ENCODE assay signal across 16 cellular contexts in genomic region chr1:59815892-59816291, GRCh38. TPM values are rescaled to one million over a fixed set of nuclear protein-coding genes. Genes with fewer than 3 reads are reported as not detected.
A peak's percentile ranks its signal among the peaks of the same experiment; 100 is the strongest.
DNase-seq lines count a peak whose midpoint lies in the region; ATAC-seq and TF ChIP-seq lines count a peak whose summit lies in the region.
"Had no signal": no experiment of that assay in that cellular context is flagged by ENCODE, and none has a peak within 500 bp of the region (broad histone marks: within the 10 kb centered on the region; RNA-seq: fewer than 3 reads in every experiment).

No MANE protein-coding gene starts in this region.

- H3F3A ChIP-seq in GM23338 (replicated peaks; ENCODE audit: low read depth) (no peaks in the 10 kb centered on the region), neural progenitor cell (ENCODE audit: low read depth) (no peaks in the 10 kb centered on the region)

- H3K4me1 Mint-ChIP-seq in GM23338 = peaks cover 3% of the 10 kb centered on the region; the same call in 2 of the 3 replicates
- peaks cover under 1% of the 10 kb centered on the region for H3K4me1 Mint-ChIP-seq in endodermal cell
- H3K4me1 Mint-ChIP-seq in neural progenitor cell = peaks cover 2% of the 10 kb centered on the region

- H3K4me3 Mint-ChIP-seq in GM23338 (no peak overlapping the region), endodermal cell (no peak overlapping the region), neural progenitor cell (no peak overlapping the region)
- H3K4me3 Mint-ChIP-seq: CD8-positive, alpha-beta T cell; mesothelial cell of epicardium; type B pancreatic cell had no signal

- H3K27me3 Mint-ChIP-seq in GM23338 (ENCODE audit: insufficient read depth, low read depth, poor library complexity) (no peaks in the 10 kb centered on the region), endodermal cell (ENCODE audit: insufficient read depth) (no peaks in the 10 kb centered on the region), neural progenitor cell (ENCODE audit: insufficient read depth, low read depth) (peaks cover 6% of the 10 kb centered on the region)

- no peaks in the 10 kb centered on the region for H3K9me3 Mint-ChIP-seq in GM23338
- H3K9me3 Mint-ChIP-seq in endodermal cell = no peaks in the 10 kb centered on the region
- H3K9me3 Mint-ChIP-seq in neural progenitor cell = no peaks in the 10 kb centered on the region
- H3K9me3 Mint-ChIP-seq: activated naive CD4-positive, alpha-beta T cell treated with anti-CD3 and anti-CD28 coated beads, Interleukin-2, amount 50 U/mL, for 72 hours; CD8-positive, alpha-beta T cell; mesothelial cell of epicardium; type B pancreatic cell had no signal

- H3K27ac ChIP-seq in GM23338 (ENCODE audit: low read depth) (no peak overlapping the region), endodermal cell (ENCODE audit: low read depth, low read length) (no peak overlapping the region), neural progenitor cell (no peak overlapping the region)
- H3K27ac ChIP-seq: sigmoid colon had no signal

- peak overlapping the region; percentile 95 for H3K4me2 ChIP-seq in GM23338
- H3K4me2 ChIP-seq in neural progenitor cell = peak overlapping the region; percentile 85

- H3K79me2 ChIP-seq in GM23338 (replicated peaks; ENCODE audit: insufficient read depth) = peaks cover 55% of the 10 kb centered on the region
- peaks cover 34% of the 10 kb centered on the region for H3K79me2 ChIP-seq in neural progenitor cell (ENCODE audit: low read depth)

- WGBS in endodermal cell (ENCODE audit: insufficient coverage in 1 of 2, insufficient read length in 1 of 2), 2 experiments = 77 to 86% methylated on average over 2 to 3 of the region's 3 CpGs

- H3K9me3 ChIP-seq in endodermal cell (ENCODE audit: control insufficient read depth, low read length) = no peaks in the 10 kb centered on the region
- H3K9me3 ChIP-seq in neural progenitor cell (ENCODE audit: low read depth) = no peaks in the 10 kb centered on the region
- H3K9me3 ChIP-seq: sigmoid colon had no signal

- H3K4me3 ChIP-seq in GM23338 (peak overlapping the region; percentile 72), endodermal cell (ENCODE audit: low read length) (peak overlapping the region; percentile 77), neural progenitor cell (peak overlapping the region; percentile 54)

- DNase-seq in GM23338 (ENCODE audit: low spot score) (peak; percentile 28), NCI-H2227 treated with DMSO at 0.1 percent for 48 hours (lab: John Stamatoyannopoulos, UW) (peak; percentile 8), endodermal cell (no peak), neural progenitor cell (ENCODE audit: low spot score) (no peak), NCI-H1048 (lab: John Stamatoyannopoulos, UW) (no peak), SIG-M5 (lab: John Stamatoyannopoulos, UW) (no peak), NCI-H1436 treated with DMSO at 0.1 percent for 48 hours (lab: John Stamatoyannopoulos, UW) (no peak), iPS-NIHi7 (ENCODE audit: extremely low spot score) (no peak)
- DNase-seq: activated CD4-positive, alpha-beta T cell treated with anti-CD3 and anti-CD28 coated beads, Interleukin-2, amount 50 U/mL, for 48 hours; cortex of kidney; sigmoid colon; SW 1271 had no signal

- H2AFZ ChIP-seq in GM23338 (no peak overlapping the region; the same call in 1 of the 2 replicates), neural progenitor cell (replicated peaks) (no peak overlapping the region)

- H3K27ac Mint-ChIP-seq in GM23338 = no peak overlapping the region
- H3K27ac Mint-ChIP-seq in endodermal cell = no peak overlapping the region
- no peak overlapping the region for H3K27ac Mint-ChIP-seq in neural progenitor cell
- H3K27ac Mint-ChIP-seq: activated naive CD4-positive, alpha-beta T cell treated with anti-CD3 and anti-CD28 coated beads, Interleukin-2, amount 50 U/mL, for 72 hours; CD8-positive, alpha-beta T cell; mesothelial cell of epicardium; type B pancreatic cell had no signal

- H3K27me3 ChIP-seq in GM23338 (ENCODE audit: insufficient read depth) = peaks cover 12% of the 10 kb centered on the region
- H3K27me3 ChIP-seq in endodermal cell (ENCODE audit: control insufficient read depth, insufficient read depth, low read length, poor library complexity, severe bottlenecking) = peaks cover 11% of the 10 kb centered on the region
- peaks cover 23% of the 10 kb centered on the region for H3K27me3 ChIP-seq in neural progenitor cell

- TF ChIP-seq CTCF in GM23338 (conservative IDR thresholded peaks at IDR 0.05; ENCODE audit: low read depth in 2 of 2) = no peak
- no peak for TF ChIP-seq CTCF in endodermal cell (conservative IDR thresholded peaks at IDR 0.05)
- no peak for TF ChIP-seq CTCF in neural progenitor cell (IDR thresholded peaks at IDR 0.05)

- ATAC-seq in GM23338 = no peak
- ATAC-seq: CD8-positive, alpha-beta T cell had no signal

- no peaks in the 10 kb centered on the region for H3K36me3 ChIP-seq in GM23338 (ENCODE audit: insufficient read depth)
- H3K36me3 ChIP-seq in endodermal cell (ENCODE audit: control insufficient read depth, insufficient read depth, low read length) = no peaks in the 10 kb centered on the region
- no peaks in the 10 kb centered on the region for H3K36me3 ChIP-seq in neural progenitor cell
- H3K36me3 ChIP-seq: sigmoid colon had no signal

- no peak overlapping the region for H3K9ac ChIP-seq in endodermal cell (ENCODE audit: extremely low read depth, low read length, poor library complexity, severe bottlenecking)
- no peak overlapping the region for H3K9ac ChIP-seq in neural progenitor cell

- peaks cover 16% of the 10 kb centered on the region for H3K4me1 ChIP-seq in GM23338 (ENCODE audit: insufficient read depth)
- H3K4me1 ChIP-seq in endodermal cell (ENCODE audit: control insufficient read depth, insufficient read depth, low read length) = peaks cover 6% of the 10 kb centered on the region
- H3K4me1 ChIP-seq in neural progenitor cell = peaks cover 6% of the 10 kb centered on the region

- no peaks in the 10 kb centered on the region for H3K9me2 ChIP-seq in GM23338 (ENCODE audit: insufficient read depth)

- H3K36me3 Mint-ChIP-seq in GM23338 (ENCODE audit: low read depth) (no peaks in the 10 kb centered on the region), endodermal cell (ENCODE audit: low read depth) (no peaks in the 10 kb centered on the region), neural progenitor cell (no peaks in the 10 kb centered on the region)
- H3K36me3 Mint-ChIP-seq: activated naive CD4-positive, alpha-beta T cell treated with anti-CD3 and anti-CD28 coated beads, Interleukin-2, amount 50 U/mL, for 72 hours; CD8-positive, alpha-beta T cell; mesothelial cell of epicardium had no signal

- peaks cover 15% of the 10 kb centered on the region for H4K20me1 ChIP-seq in GM23338 (replicated peaks; ENCODE audit: insufficient read depth)
- H4K20me1 ChIP-seq in neural progenitor cell (ENCODE audit: low read depth) = no peaks in the 10 kb centered on the region

TF ChIP-seq in GM23338, 12 proteins besides CTCF, POLR2A, EP300 and RAD21 (continues in another document):
- TF ChIP-seq ETS1 (IDR thresholded peaks at IDR 0.05) = no peak
- no peak for TF ChIP-seq CREB1 (CRISPR knock-in tag; IDR thresholded peaks at IDR 0.05; ENCODE audit: low read depth)

RNA-seq across cellular contexts. Expression of gene HOOK1, which starts 1.1 kb away (rescaled TPM):
- total RNA-seq in GM23338 (2014; rRNA removed; shearing (Covaris generic)) = 27.6 and 28.6 TPM in 2 replicates
- polyA plus RNA-seq in GM23338 (2016; fragmentation: Nextera tagmentation; extraction: Ambion mirVana) = 19.4 and 27.4 TPM in 2 replicates
- total RNA-seq in endodermal cell (10 to 100 TPM; 19.9 to 23.7 TPM), neural progenitor cell (ENCODE audit: low replicate concordance) (9.3 and 12.1 TPM in 2 replicates)
- 4.8 TPM for polyA plus RNA-seq in endodermal cell (2013, experiment 1 of 2)
- polyA plus RNA-seq in endodermal cell (2013, experiment 2 of 2) = 4.4 TPM

Comparison
In these comparisons a context has a peak if more than half of its experiments do, and no peak if none do; other contexts are left out.
1. DNase-seq: peak in GM23338 (single experiment) and NCI-H2227 treated with DMSO at 0.1 percent for 48 hours (single experiment); none in endodermal cell (single experiment), neural progenitor cell (single experiment), NCI-H1048 (single experiment), SIG-M5 (single experiment), NCI-H1436 treated with DMSO at 0.1 percent for 48 hours (single experiment) and iPS-NIHi7 (single experiment).
2. Peak in every context shown above with its lines, with median percentiles within 50 percentile points of each other: H3K4me3 ChIP-seq.